19 cellular contexts compared by ENCODE assay signal in the genomic region with DNA sequence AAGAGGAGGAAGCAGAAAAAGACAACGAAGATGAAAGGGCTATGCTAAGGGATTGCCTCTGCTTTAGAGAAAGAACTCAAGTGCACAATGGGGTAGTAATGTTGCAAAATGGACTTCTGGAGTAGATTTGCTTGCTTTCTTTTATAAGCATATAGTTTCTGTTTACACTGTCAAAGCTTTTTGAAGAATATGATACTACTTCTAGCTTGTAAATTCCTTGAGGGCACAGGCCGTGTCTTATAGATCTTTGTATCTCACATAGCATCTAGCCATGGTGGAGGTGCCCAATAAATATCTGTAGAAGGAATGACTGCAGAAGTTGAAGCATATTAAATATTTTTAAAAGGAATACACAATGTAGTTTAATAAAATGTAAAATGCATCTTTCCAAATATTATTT.
"Had no signal": no experiment of that assay in that cellular context is flagged by ENCODE, and none has a peak within 500 bp of the region (broad histone marks: within the 10 kb centered on the region; RNA-seq: fewer than 3 reads in every experiment).

No MANE protein-coding gene starts in this region.

- H3K4me2 ChIP-seq: hepatocyte had no signal

- H3K27ac ChIP-seq: coronary artery, dorsolateral prefrontal cortex, esophagus muscularis mucosa, foreskin keratinocyte, gastroesophageal sphincter, heart left ventricle, hepatocyte, left lung, lower lobe of right lung had no signal

- H3K36me3 ChIP-seq: esophagus muscularis mucosa, gastroesophageal sphincter, heart left ventricle, left lung, lower lobe of right lung had no signal

- ATAC-seq: foreskin keratinocyte; gastroesophageal sphincter; heart left ventricle; left cardiac atrium; left lung; left ventricle myocardium superior; lower lobe of right lung; mucosa of descending colon; naive thymus-derived CD8-positive, alpha-beta T cell had no signal

- H3K27me3 ChIP-seq: foreskin keratinocyte had no signal

- DNase-seq: dermis blood vessel endothelial cell; dorsolateral prefrontal cortex; effector CD4-positive, alpha-beta T cell; effector memory CD4-positive, alpha-beta T cell; foreskin keratinocyte; heart left ventricle; hypothalamus; left cardiac atrium; left lung; left ventricle myocardium superior; lower lobe of right lung; mesenchymal stem cell; mucosa of descending colon; naive B cell; naive thymus-derived CD8-positive, alpha-beta T cell had no signal

- H3K4me3 ChIP-seq: coronary artery, dorsolateral prefrontal cortex, esophagus muscularis mucosa, gastroesophageal sphincter, heart left ventricle, hepatocyte, left lung, lower lobe of right lung, mucosa of descending colon had no signal

- H3K79me2 ChIP-seq: hepatocyte had no signal

- H2AFZ ChIP-seq: hepatocyte had no signal

- H3K9me3 ChIP-seq: esophagus muscularis mucosa, gastroesophageal sphincter, heart left ventricle, left lung, lower lobe of right lung, mucosa of descending colon had no signal

- H3K4me1 ChIP-seq: esophagus muscularis mucosa, foreskin keratinocyte, gastroesophageal sphincter, heart left ventricle, left lung, lower lobe of right lung had no signal
